8 cellular contexts compared by ENCODE assay signal in the genomic region with DNA sequence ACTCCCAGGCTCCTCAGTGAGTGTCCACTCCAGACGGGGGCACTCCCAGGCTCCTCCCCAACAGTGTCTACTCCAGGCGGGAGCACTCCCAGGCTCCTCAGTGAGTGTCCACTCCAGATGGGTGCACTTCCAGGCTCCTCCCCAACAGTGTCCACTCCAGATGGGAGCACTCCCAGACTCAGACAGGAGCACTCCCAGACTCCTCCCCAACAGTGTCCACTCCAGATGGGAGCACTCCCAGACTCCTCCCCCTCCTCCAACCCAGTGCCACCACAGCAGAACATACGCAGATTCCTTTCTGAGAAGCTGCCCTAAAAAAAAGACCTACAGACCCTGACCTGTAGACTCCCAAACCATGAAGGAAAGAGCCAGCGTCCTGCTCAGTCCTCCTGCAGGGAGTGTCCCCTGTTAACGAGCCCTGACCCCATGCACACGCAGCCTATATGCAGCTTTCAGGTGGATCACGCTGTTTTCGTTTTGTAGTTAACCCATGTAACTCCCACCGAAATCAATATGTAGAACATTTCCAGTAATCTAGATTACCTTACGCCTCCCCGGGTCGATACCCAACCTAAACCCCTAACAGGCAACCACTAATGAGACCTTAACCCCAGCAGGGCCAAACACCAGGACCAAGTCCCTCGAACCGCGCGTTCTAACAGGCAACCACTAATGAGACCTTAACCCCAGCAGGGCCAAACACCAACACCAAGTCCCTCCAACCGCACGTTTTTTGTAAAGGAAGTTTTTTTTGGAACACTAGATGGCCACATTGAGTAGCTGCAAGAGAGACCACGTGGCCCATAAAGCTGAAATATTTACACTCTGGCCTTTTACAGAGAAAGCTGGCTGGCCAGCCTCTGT. TPM values are rescaled to one million over a fixed set of nuclear protein-coding genes. Genes with fewer than 3 reads are reported as not detected.
DNase-seq lines count a peak whose midpoint lies in the region; ATAC-seq and FAIRE-seq lines count a peak whose summit lies in the region.

No MANE protein-coding gene starts in this region.

- peak in 1 of 2 donors; percentile 24 for ATAC-seq in CD4-positive, CD25-positive, alpha-beta regulatory T cell (ENCODE audit: low read depth in 2 of 2)

- H3K4me1 ChIP-seq in CD4-positive, CD25-positive, alpha-beta regulatory T cell (ENCODE audit: control insufficient read depth, insufficient read depth, low read length, poor library complexity, severe bottlenecking): peaks cover 5% of the 10 kb centered on the region

- FAIRE-seq in frontal cortex (lab: Jason Lieb, UNC): no peak

- DNase-seq in CD4-positive, CD25-positive, alpha-beta regulatory T cell: peak in 2 of 3 donors; percentile 30 to 58
- peak; percentile 47 for DNase-seq in GM19240 (ENCODE audit: insufficient read length, low spot score)
- peak; percentile 32 to 65 for DNase-seq in NCI-H446 (lab: John Stamatoyannopoulos, UW)
- DNase-seq in activated CD4-positive, alpha-beta memory T cell treated with anti-CD3 and anti-CD28 coated beads for 36 hours: peak; percentile 26
- peak; percentile 49 to 62 for DNase-seq in frontal cortex (ENCODE audit: low spot score in 2 of 2)
- peak; percentile 40 for DNase-seq in pons (ENCODE audit: low spot score)
- no peak for DNase-seq in NCI-H1930 (lab: John Stamatoyannopoulos, UW)
- no peak for DNase-seq in hippocampal formation (lab: John Stamatoyannopoulos, UW)

- intact Hi-C loops in activated CD4-positive, alpha-beta memory T cell treated with anti-CD3 and anti-CD28 coated beads for 36 hours (cut with micrococcal nuclease): loop anchor here (10.0 kb wide), 1 partner anchor 240 kb away; no protein-coding TSS in a partner anchor

- peak overlapping the region in 2 of 3 donors; percentile 11 to 44 for H3K27ac Mint-ChIP-seq in CD4-positive, CD25-positive, alpha-beta regulatory T cell
- H3K27ac Mint-ChIP-seq in activated CD4-positive, alpha-beta memory T cell treated with anti-CD3 and anti-CD28 coated beads for 36 hours: peak overlapping the region; percentile 30

- H3K4me3 ChIP-seq in CD4-positive, CD25-positive, alpha-beta regulatory T cell (ENCODE audit: low read depth, low read length): no peak overlapping the region

- no peaks in the 10 kb centered on the region for H3K9me3 ChIP-seq in CD4-positive, CD25-positive, alpha-beta regulatory T cell (ENCODE audit: control insufficient read depth in 2 of 2, low read length in 2 of 2)

- POLR2A ChIA-PET in activated CD4-positive, alpha-beta memory T cell treated with anti-CD3 and anti-CD28 coated beads for 36 hours (lab: Charles Lee): no interaction called here

- H3K36me3 Mint-ChIP-seq in CD4-positive, CD25-positive, alpha-beta regulatory T cell: peaks cover 3% of the 10 kb centered on the region
- H3K36me3 Mint-ChIP-seq in activated CD4-positive, alpha-beta memory T cell treated with anti-CD3 and anti-CD28 coated beads for 36 hours: peaks cover 5% of the 10 kb centered on the region

- H3K27ac ChIP-seq in CD4-positive, CD25-positive, alpha-beta regulatory T cell (ENCODE audit: insufficient read depth, low read length, poor library complexity, severe bottlenecking): no peak overlapping the region

- H3K4me3 Mint-ChIP-seq in CD4-positive, CD25-positive, alpha-beta regulatory T cell: peak overlapping the region in 2 of 4 donors; percentile 8 to 62
- H3K4me3 Mint-ChIP-seq in activated CD4-positive, alpha-beta memory T cell treated with anti-CD3 and anti-CD28 coated beads for 36 hours: no peak overlapping the region

- no peaks in the 10 kb centered on the region for H3K27me3 Mint-ChIP-seq in CD4-positive, CD25-positive, alpha-beta regulatory T cell
- no peaks in the 10 kb centered on the region for H3K27me3 Mint-ChIP-seq in activated CD4-positive, alpha-beta memory T cell treated with anti-CD3 and anti-CD28 coated beads for 36 hours

- peaks cover 0 to 6% (median 0%) of the 10 kb centered on the region in 7 donors for H3K9me3 Mint-ChIP-seq in CD4-positive, CD25-positive, alpha-beta regulatory T cell
- H3K9me3 Mint-ChIP-seq in activated CD4-positive, alpha-beta memory T cell treated with anti-CD3 and anti-CD28 coated beads for 36 hours: peaks cover 6% of the 10 kb centered on the region

- H3K4me1 Mint-ChIP-seq in CD4-positive, CD25-positive, alpha-beta regulatory T cell: peaks cover 6 to 27% (median 12%) of the 10 kb centered on the region in 4 donors
- H3K4me1 Mint-ChIP-seq in activated CD4-positive, alpha-beta memory T cell treated with anti-CD3 and anti-CD28 coated beads for 36 hours (ENCODE audit: low read depth): peaks cover 24% of the 10 kb centered on the region

- H3K27me3 ChIP-seq in CD4-positive, CD25-positive, alpha-beta regulatory T cell (ENCODE audit: control insufficient read depth, insufficient read depth, low read length): no peaks in the 10 kb centered on the region

- H3K36me3 ChIP-seq in CD4-positive, CD25-positive, alpha-beta regulatory T cell (ENCODE audit: control insufficient read depth, insufficient read depth, low read length): no peaks in the 10 kb centered on the region

- CTCF ChIA-PET in activated CD4-positive, alpha-beta memory T cell treated with anti-CD3 and anti-CD28 coated beads for 36 hours (lab: Charles Lee): interaction anchor here (0.7 to 1.5 kb wide), 10 partner anchors 8 to 676 kb away, joined by 3 to 10 read pairs (median 3); a partner anchor contains a TSS

RNA-seq across cellular contexts. Expression of a gene that starts 15.7 kb away (rescaled TPM):
- total RNA-seq in CD4-positive, CD25-positive, alpha-beta regulatory T cell: 12.4 TPM
- 1 to 10 TPM; 1.4 to 2.5 (median 1.7) TPM for polyA plus RNA-seq in CD4-positive, CD25-positive, alpha-beta regulatory T cell
- total RNA-seq in activated CD4-positive, alpha-beta memory T cell treated with anti-CD3 and anti-CD28 coated beads for 36 hours: 1 to 10 TPM; 3.1 to 4.0 TPM
- total RNA-seq in frontal cortex: 0.82 TPM

RNA-seq across cellular contexts. Expression of a gene that starts 17.2 kb away (rescaled TPM):
- 64.3 TPM for total RNA-seq in CD4-positive, CD25-positive, alpha-beta regulatory T cell
- polyA plus RNA-seq in CD4-positive, CD25-positive, alpha-beta regulatory T cell: 10 to 100 TPM; 38.1 to 61.1 (median 43.6) TPM
- 10 to 100 TPM; 48.0 to 48.8 TPM for total RNA-seq in activated CD4-positive, alpha-beta memory T cell treated with anti-CD3 and anti-CD28 coated beads for 36 hours
- total RNA-seq in frontal cortex: 22.4 TPM

RNA-seq across cellular contexts. Expression of a gene that starts 44.2 kb away (rescaled TPM):
- total RNA-seq in CD4-positive, CD25-positive, alpha-beta regulatory T cell: 57.0 TPM
- 10 to 100 TPM; 24.4 to 34.8 (median 28.3) TPM for polyA plus RNA-seq in CD4-positive, CD25-positive, alpha-beta regulatory T cell
- total RNA-seq in activated CD4-positive, alpha-beta memory T cell treated with anti-CD3 and anti-CD28 coated beads for 36 hours: 10 to 100 TPM; 26.6 to 30.3 TPM
- total RNA-seq in frontal cortex: 21.6 TPM

RNA-seq across cellular contexts. Expression of a gene that starts 55.8 kb away (rescaled TPM):
- total RNA-seq in CD4-positive, CD25-positive, alpha-beta regulatory T cell: 20.4 TPM
- polyA plus RNA-seq in CD4-positive, CD25-positive, alpha-beta regulatory T cell: 1 to 10 TPM; 4.4 to 6.3 (median 5.4) TPM
- total RNA-seq in activated CD4-positive, alpha-beta memory T cell treated with anti-CD3 and anti-CD28 coated beads for 36 hours: 10 to 100 TPM; 39.7 to 42.6 TPM
- total RNA-seq in frontal cortex: 19.6 TPM

Comparison
In these comparisons a context has a peak if more than half of its experiments do, and no peak if none do; other contexts are left out.
1. DNase-seq: peak in CD4-positive, CD25-positive, alpha-beta regulatory T cell (2 of 3), GM19240 (single experiment), NCI-H446 (2 of 2), activated CD4-positive, alpha-beta memory T cell treated with anti-CD3 and anti-CD28 coated beads for 36 hours (single experiment), frontal cortex (2 of 2) and pons (single experiment); none in NCI-H1930 (0 of 2) and hippocampal formation (0 of 2).